In the genomic region with DNA sequence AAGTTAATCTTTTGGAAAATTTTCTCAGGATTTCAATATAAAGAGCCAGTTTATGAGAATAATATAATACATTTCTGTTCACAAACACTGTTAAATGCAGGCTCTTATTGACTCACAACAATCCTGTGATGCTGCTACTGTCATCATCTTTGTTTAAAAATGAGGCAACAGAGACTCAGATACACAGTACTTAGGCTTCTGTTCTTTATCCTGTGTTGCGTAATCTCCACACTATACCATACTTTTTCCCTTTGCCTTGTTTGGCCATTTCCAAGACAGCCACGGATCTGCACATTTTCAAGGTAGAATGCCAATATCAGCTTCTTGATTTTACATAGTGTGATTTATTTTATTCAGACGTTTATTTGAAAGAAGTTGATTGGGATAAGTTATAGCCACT, we compare ENCODE assay signal across 16 cellular contexts.
DNase-seq lines count a peak whose midpoint lies in the region; ATAC-seq, FAIRE-seq and TF ChIP-seq lines count a peak whose summit lies in the region.
"Had no signal": no experiment of that assay in that cellular context is flagged by ENCODE, and none has a peak within 500 bp of the region (broad histone marks: within the 10 kb centered on the region; RNA-seq: fewer than 3 reads in every experiment).

No MANE protein-coding gene starts in this region.

- H3K4me3 ChIP-seq in cardiac fibroblast (replicated peaks in 1 of 2; ENCODE audit: low read depth in 2 of 2, low read length in 2 of 2) (no peak overlapping the region), HepG2 (replicated peaks in 1 of 3; ENCODE audit: insufficient read depth in 1 of 3, low read depth in 2 of 3, low read length in 3 of 3) (no peak overlapping the region)

- POLR2A ChIA-PET in HepG2 (lab: Yijun Ruan, JAX) = no interaction called here

- no peak overlapping the region for H3K9ac ChIP-seq in HepG2 (ENCODE audit: insufficient read depth, low read depth, low read length)

- H3K27ac ChIP-seq in HepG2 (ENCODE audit: extremely low read length, insufficient read depth, low read length) = no peak overlapping the region

- FAIRE-seq in HepG2 (lab: Jason Lieb, UNC) = no peak
- FAIRE-seq in GM12892 (lab: Jason Lieb, UNC) = no peak
- FAIRE-seq: urothelium cell line had no signal

- CTCF ChIA-PET in HepG2 (lab: Yijun Ruan, JAX; ENCODE audit: low intra/inter-chr PET ratio, low total read pairs) = no interaction called here

- DNase-seq in ELR (ENCODE audit: low read depth) = peak; percentile 76
- DNase-seq in NCI-H226 = peak; percentile 54
- peak; percentile 90 to 92 for DNase-seq in cardiac fibroblast (ENCODE audit: low read depth in 2 of 2)
- DNase-seq in HepG2 (ENCODE audit: low spot score) = no peak
- no peak for DNase-seq in GM19238 (ENCODE audit: insufficient read length, low spot score)
- DNase-seq in GM12892 (ENCODE audit: insufficient read length) = no peak
- no peak for DNase-seq in D341Med (ENCODE audit: low spot score)
- DNase-seq: activated B cell treated with CpG ODN at 0.5 μM for 24 hours; activated CD8-positive, alpha-beta memory T cell treated with anti-CD3 and anti-CD28 coated beads, Interleukin-2, amount 50 U/mL, for 4 hours; activated naive CD4-positive, alpha-beta T cell; endodermal cell; NCI-H1105; NCI-H345; small intestine had no signal

- intact Hi-C loops in HepG2 (cut with micrococcal nuclease; ENCODE audit: unreplicated experiment) = no loop called here

- no peaks in the 10 kb centered on the region for H3K79me2 ChIP-seq in HepG2 (ENCODE audit: insufficient read depth, low read length)

- ATAC-seq in HepG2 (no peak), HG02884 (IDR thresholded peaks at IDR 0.05; ENCODE audit: unreplicated experiment) (no peak)

- no peak overlapping the region for H3K4me2 ChIP-seq in HepG2 (ENCODE audit: low read depth, low read length)

- H3K36me3 ChIP-seq in HepG2 (replicated peaks in 1 of 2; ENCODE audit: control insufficient read depth in 1 of 2, insufficient read depth in 2 of 2, low read length in 2 of 2) = no peaks in the 10 kb centered on the region

- in situ Hi-C loops in HepG2 (cut with HindIII; ENCODE audit: extremely low pct_ligation_motif_present, low pct_unique_long_range_greater_than_20kb) = no loop called here

- H2AFZ ChIP-seq in HepG2 (ENCODE audit: low read length) = no peak overlapping the region

- H4K20me1 ChIP-seq in HepG2 (ENCODE audit: insufficient read depth, low read length) = no peaks in the 10 kb centered on the region

- 21% methylated on average over 3 of the region's 3 CpGs for WGBS in HepG2 (ENCODE audit: low lambda C conversion rate)

- no TSS peak for BruUV-seq in HepG2 (replicated peaks; lab: Mats Ljungman, UMichigan)

- TF ChIP-seq EP300 in HepG2 (IDR thresholded peaks at IDR 0.05; ENCODE audit: low read depth in 2 of 2, low read length in 2 of 2) = no peak
- TF ChIP-seq EP300 in HepG2 (CRISPR knock-in tag; IDR thresholded peaks at IDR 0.05; ENCODE audit: borderline replicate concordance) = no peak

- no peaks in the 10 kb centered on the region; the same call in 1 of the 2 replicates for H3K9me3 ChIP-seq in HepG2 (ENCODE audit: low read length)

- no peaks in the 10 kb centered on the region for H3K27me3 ChIP-seq in HepG2 (ENCODE audit: control insufficient read depth in 1 of 2, insufficient read depth in 2 of 2, low read length in 2 of 2)

- TF ChIP-seq CTCF in cardiac fibroblast (IDR thresholded peaks at IDR 0.05; ENCODE audit: low read depth, low read length) = no peak
- no peak for TF ChIP-seq CTCF in HepG2 (CRISPR knock-in tag; IDR thresholded peaks at IDR 0.05)

- no peak for TF ChIP-seq POLR2A in HepG2 (IDR thresholded peaks at IDR 0.05; ENCODE audit: insufficient read depth in 1 of 2, low read depth in 2 of 2, low read length in 2 of 2)
- TF ChIP-seq POLR2A in GM12892 (IDR thresholded peaks at IDR 0.05; ENCODE audit: low read depth, low read length) = no peak

- TF ChIP-seq RAD21 in HepG2 (CRISPR knock-in tag; IDR thresholded peaks at IDR 0.05) = no peak

- no peaks in the 10 kb centered on the region for H3K4me1 ChIP-seq in HepG2 (ENCODE audit: insufficient read depth, low read length)

TF ChIP-seq in HepG2, 621 proteins besides CTCF, POLR2A, EP300 and RAD21 (continues in another document):
- peak; percentile 81 for TF ChIP-seq CEBPG (CRISPR knock-in tag; IDR thresholded peaks at IDR 0.05)
- TF ChIP-seq, protein P1, sequence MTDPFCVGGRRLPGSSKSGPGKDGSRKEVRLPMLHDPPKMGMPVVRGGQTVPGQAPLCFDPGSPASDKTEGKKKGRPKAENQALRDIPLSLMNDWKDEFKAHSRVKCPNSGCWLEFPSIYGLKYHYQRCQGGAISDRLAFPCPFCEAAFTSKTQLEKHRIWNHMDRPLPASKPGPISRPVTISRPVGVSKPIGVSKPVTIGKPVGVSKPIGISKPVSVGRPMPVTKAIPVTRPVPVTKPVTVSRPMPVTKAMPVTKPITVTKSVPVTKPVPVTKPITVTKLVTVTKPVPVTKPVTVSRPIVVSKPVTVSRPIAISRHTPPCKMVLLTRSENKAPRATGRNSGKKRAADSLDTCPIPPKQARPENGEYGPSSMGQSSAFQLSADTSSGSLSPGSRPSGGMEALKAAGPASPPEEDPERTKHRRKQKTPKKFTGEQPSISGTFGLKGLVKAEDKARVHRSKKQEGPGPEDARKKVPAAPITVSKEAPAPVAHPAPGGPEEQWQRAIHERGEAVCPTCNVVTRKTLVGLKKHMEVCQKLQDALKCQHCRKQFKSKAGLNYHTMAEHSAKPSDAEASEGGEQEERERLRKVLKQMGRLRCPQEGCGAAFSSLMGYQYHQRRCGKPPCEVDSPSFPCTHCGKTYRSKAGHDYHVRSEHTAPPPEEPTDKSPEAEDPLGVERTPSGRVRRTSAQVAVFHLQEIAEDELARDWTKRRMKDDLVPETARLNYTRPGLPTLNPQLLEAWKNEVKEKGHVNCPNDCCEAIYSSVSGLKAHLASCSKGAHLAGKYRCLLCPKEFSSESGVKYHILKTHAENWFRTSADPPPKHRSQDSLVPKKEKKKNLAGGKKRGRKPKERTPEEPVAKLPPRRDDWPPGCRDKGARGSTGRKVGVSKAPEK (CRISPR knock-in tag; IDR thresholded peaks at IDR 0.05; ENCODE audit: borderline replicate concordance) = no peak
- TF ChIP-seq, protein P2, sequence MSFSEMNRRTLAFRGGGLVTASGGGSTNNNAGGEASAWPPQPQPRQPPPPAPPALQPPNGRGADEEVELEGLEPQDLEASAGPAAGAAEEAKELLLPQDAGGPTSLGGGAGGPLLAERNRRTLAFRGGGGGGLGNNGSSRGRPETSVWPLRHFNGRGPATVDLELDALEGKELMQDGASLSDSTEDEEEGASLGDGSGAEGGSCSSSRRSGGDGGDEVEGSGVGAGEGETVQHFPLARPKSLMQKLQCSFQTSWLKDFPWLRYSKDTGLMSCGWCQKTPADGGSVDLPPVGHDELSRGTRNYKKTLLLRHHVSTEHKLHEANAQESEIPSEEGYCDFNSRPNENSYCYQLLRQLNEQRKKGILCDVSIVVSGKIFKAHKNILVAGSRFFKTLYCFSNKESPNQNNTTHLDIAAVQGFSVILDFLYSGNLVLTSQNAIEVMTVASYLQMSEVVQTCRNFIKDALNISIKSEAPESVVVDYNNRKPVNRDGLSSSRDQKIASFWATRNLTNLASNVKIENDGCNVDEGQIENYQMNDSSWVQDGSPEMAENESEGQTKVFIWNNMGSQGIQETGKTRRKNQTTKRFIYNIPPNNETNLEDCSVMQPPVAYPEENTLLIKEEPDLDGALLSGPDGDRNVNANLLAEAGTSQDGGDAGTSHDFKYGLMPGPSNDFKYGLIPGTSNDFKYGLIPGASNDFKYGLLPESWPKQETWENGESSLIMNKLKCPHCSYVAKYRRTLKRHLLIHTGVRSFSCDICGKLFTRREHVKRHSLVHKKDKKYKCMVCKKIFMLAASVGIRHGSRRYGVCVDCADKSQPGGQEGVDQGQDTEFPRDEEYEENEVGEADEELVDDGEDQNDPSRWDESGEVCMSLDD (CRISPR knock-in tag; IDR thresholded peaks at IDR 0.05; ENCODE audit: borderline replicate concordance) = no peak
- no peak for TF ChIP-seq EZH2 (conservative IDR thresholded peaks at IDR 0.05; ENCODE audit: low read depth, low read length)
- TF ChIP-seq, protein P3, sequence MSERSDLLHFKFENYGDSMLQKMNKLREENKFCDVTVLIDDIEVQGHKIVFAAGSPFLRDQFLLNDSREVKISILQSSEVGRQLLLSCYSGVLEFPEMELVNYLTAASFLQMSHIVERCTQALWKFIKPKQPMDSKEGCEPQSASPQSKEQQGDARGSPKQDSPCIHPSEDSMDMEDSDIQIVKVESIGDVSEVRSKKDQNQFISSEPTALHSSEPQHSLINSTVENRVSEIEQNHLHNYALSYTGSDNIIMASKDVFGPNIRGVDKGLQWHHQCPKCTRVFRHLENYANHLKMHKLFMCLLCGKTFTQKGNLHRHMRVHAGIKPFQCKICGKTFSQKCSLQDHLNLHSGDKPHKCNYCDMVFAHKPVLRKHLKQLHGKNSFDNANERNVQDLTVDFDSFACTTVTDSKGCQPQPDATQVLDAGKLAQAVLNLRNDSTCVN (CRISPR knock-in tag; IDR thresholded peaks at IDR 0.05; ENCODE audit: borderline replicate concordance) = no peak
- TF ChIP-seq HNRNPH1 (optimal IDR thresholded peaks at IDR 0.05; ENCODE audit: low read depth, low read length) = no peak
- no peak for TF ChIP-seq KAT7 (CRISPR knock-in tag; IDR thresholded peaks at IDR 0.05; ENCODE audit: borderline replicate concordance)
- TF ChIP-seq CEBPB (IDR thresholded peaks at IDR 0.05; ENCODE audit: borderline replicate concordance, low read depth, low read length) = peak; percentile 97
- TF ChIP-seq, protein P4, sequence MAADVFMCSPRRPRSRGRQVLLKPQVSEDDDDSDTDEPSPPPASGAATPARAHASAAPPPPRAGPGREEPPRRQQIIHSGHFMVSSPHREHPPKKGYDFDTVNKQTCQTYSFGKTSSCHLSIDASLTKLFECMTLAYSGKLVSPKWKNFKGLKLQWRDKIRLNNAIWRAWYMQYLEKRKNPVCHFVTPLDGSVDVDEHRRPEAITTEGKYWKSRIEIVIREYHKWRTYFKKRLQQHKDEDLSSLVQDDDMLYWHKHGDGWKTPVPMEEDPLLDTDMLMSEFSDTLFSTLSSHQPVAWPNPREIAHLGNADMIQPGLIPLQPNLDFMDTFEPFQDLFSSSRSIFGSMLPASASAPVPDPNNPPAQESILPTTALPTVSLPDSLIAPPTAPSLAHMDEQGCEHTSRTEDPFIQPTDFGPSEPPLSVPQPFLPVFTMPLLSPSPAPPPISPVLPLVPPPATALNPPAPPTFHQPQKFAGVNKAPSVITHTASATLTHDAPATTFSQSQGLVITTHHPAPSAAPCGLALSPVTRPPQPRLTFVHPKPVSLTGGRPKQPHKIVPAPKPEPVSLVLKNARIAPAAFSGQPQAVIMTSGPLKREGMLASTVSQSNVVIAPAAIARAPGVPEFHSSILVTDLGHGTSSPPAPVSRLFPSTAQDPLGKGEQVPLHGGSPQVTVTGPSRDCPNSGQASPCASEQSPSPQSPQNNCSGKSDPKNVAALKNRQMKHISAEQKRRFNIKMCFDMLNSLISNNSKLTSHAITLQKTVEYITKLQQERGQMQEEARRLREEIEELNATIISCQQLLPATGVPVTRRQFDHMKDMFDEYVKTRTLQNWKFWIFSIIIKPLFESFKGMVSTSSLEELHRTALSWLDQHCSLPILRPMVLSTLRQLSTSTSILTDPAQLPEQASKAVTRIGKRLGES (CRISPR knock-in tag; IDR thresholded peaks at IDR 0.05; ENCODE audit: borderline replicate concordance) = no peak

Comparison
In these comparisons a context has a peak if more than half of its experiments do, and no peak if none do; other contexts are left out.
1. DNase-seq: peak in ELR (single experiment), NCI-H226 (single experiment) and cardiac fibroblast (2 of 2); none in HepG2 (single experiment), GM19238 (single experiment), GM12892 (single experiment) and D341Med (single experiment).